Comparison of ENCODE assay signal across 8 cellular contexts in the genomic region with DNA sequence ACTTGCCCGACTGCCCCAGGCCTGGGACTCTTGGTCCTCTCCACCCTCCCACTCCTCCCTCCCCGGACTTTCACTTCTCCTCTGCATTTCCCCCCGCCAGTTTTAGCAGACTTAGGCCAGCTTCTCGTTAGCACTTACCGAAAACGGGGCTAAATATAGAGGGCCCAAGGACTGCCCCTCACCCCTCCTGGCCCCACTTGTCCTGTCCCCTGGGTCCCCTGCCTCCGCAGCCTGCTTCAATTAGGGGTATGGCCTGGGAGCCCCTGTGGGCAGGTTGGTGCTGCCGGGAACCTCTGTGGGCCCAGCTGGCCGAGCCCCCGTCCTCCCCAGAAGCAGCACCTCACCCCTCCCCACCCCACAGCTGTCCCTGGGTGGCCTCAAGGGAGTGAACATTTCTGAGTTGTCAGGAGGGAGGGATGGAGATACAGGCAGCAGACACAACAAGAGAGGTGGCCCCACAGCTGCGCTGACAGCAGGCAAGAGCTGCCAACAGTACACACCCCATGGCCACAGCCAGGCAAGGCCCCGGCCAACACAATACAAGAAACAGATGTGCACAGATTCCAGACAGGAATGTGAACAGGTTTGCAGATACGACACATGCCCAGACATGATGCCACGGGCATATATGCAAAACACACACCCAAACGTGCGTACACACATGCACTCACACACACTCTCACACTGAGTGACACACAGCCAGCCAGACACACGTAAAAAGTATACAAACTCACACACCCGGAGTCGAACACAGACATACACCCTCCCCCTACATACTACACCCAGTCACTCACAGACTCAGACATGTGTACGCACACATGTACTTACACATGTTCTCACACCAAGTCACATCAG. TPM values are rescaled to one million over a fixed set of nuclear protein-coding genes. Genes with fewer than 3 reads are reported as not detected.
DNase-seq lines count a peak whose midpoint lies in the region; ATAC-seq and TF ChIP-seq lines count a peak whose summit lies in the region.

No MANE protein-coding gene starts in this region.

- H3K9me3 ChIP-seq in right lobe of liver (no peaks in the 10 kb centered on the region), suprapubic skin (no peaks in the 10 kb centered on the region)

- TF ChIP-seq EP300 in suprapubic skin (IDR thresholded peaks at IDR 0.05): no peak

- peaks cover 62% of the 10 kb centered on the region for H3K4me1 Mint-ChIP-seq in activated CD4-positive, alpha-beta memory T cell treated with anti-CD3 and anti-CD28 coated beads for 36 hours (ENCODE audit: low read depth)

- ATAC-seq in GM18909 (IDR thresholded peaks at IDR 0.05; ENCODE audit: poor library complexity, unreplicated experiment): peak; percentile 60
- ATAC-seq in HG03097 (IDR thresholded peaks at IDR 0.05; ENCODE audit: low FRiP score, unreplicated experiment): peak; percentile 47
- peak; percentile 17 to 45 (median 32) for ATAC-seq in right lobe of liver

- intact Hi-C loops in activated CD4-positive, alpha-beta memory T cell treated with anti-CD3 and anti-CD28 coated beads for 36 hours (cut with micrococcal nuclease): loop anchor here (5.0 kb wide), 1 partner anchor 293 kb away; no protein-coding TSS in a partner anchor
- intact Hi-C loops in right lobe of liver (cut with DNase I): loop anchor here (5.0 to 10.0 kb wide), 3 partner anchors 53 to 275 kb away; a partner anchor contains a TSS

- H3K36me3 ChIP-seq in right lobe of liver (no peaks in the 10 kb centered on the region), suprapubic skin (no peaks in the 10 kb centered on the region)

- POLR2A ChIA-PET in activated CD4-positive, alpha-beta memory T cell treated with anti-CD3 and anti-CD28 coated beads for 36 hours (lab: Charles Lee): interaction anchor here (0.6 kb wide), 1 partner anchor 72 kb away, joined by 3 read pairs; no protein-coding TSS in a partner anchor

- TF ChIP-seq POLR2A in right lobe of liver (IDR thresholded peaks at IDR 0.05): no peak
- TF ChIP-seq POLR2A in suprapubic skin (IDR thresholded peaks at IDR 0.05): no peak

- CTCF ChIA-PET in activated CD4-positive, alpha-beta memory T cell treated with anti-CD3 and anti-CD28 coated beads for 36 hours (lab: Charles Lee): interaction anchor here (1.3 kb wide), 2 partner anchors 20 to 149 kb away, joined by 3 to 5 read pairs; no protein-coding TSS in a partner anchor

- 35% methylated on average over 15 of the region's 20 CpGs for WGBS in right lobe of liver (ENCODE audit: insufficient coverage, low coverage, low lambda C conversion rate, missing lambda C conversion rate)
- WGBS in suprapubic skin: 32% methylated on average over 17 of the region's 20 CpGs

- H3K4me3 Mint-ChIP-seq in activated CD4-positive, alpha-beta memory T cell treated with anti-CD3 and anti-CD28 coated beads for 36 hours: peak overlapping the region; percentile 51

- H3K4me3 ChIP-seq in right lobe of liver (no peak overlapping the region), suprapubic skin (no peak overlapping the region)

- H3K4me1 ChIP-seq in right lobe of liver: peaks cover 0 to 11% (median 0%) of the 10 kb centered on the region in 4 donors
- peaks cover 37% of the 10 kb centered on the region for H3K4me1 ChIP-seq in suprapubic skin

- DNase-seq in AG08396 (ENCODE audit: low spot score) (peak; percentile 58), right lobe of liver (peak in 1 of 3 donors; percentile 34), suprapubic skin (ENCODE audit: low spot score in 2 of 2) (no peak), COR-L47 (lab: John Stamatoyannopoulos, UW) (no peak), HCEC 1CT (no peak)
- no peak for DNase-seq in activated CD4-positive, alpha-beta memory T cell treated with anti-CD3 and anti-CD28 coated beads for 36 hours

- no peak for TF ChIP-seq CTCF in right lobe of liver (IDR thresholded peaks at IDR 0.05)
- no peak for TF ChIP-seq CTCF in suprapubic skin (IDR thresholded peaks at IDR 0.05)

- H3K27me3 ChIP-seq in right lobe of liver (no peaks in the 10 kb centered on the region), suprapubic skin (peaks cover 15% of the 10 kb centered on the region)

- H3K27ac Mint-ChIP-seq in activated CD4-positive, alpha-beta memory T cell treated with anti-CD3 and anti-CD28 coated beads for 36 hours: peak overlapping the region; percentile 69

- no peaks in the 10 kb centered on the region for H3K27me3 Mint-ChIP-seq in activated CD4-positive, alpha-beta memory T cell treated with anti-CD3 and anti-CD28 coated beads for 36 hours

- no peaks in the 10 kb centered on the region for H3K9me3 Mint-ChIP-seq in activated CD4-positive, alpha-beta memory T cell treated with anti-CD3 and anti-CD28 coated beads for 36 hours

- H3K27ac ChIP-seq in right lobe of liver (no peak overlapping the region), suprapubic skin (no peak overlapping the region)

- H3K36me3 Mint-ChIP-seq in activated CD4-positive, alpha-beta memory T cell treated with anti-CD3 and anti-CD28 coated beads for 36 hours: peaks cover 1% of the 10 kb centered on the region

RNA-seq across cellular contexts. Expression of a gene that starts 2.6 kb away (rescaled TPM):
- 10 to 100 TPM; 55.6 to 57.3 TPM for total RNA-seq in activated CD4-positive, alpha-beta memory T cell treated with anti-CD3 and anti-CD28 coated beads for 36 hours
- total RNA-seq in right lobe of liver: 1 to 10 TPM in 3 of 6 experiments, under 1 TPM in 3; 0.18 to 3.0 (median 1.00) TPM
- 100 to 1,000 TPM in 1 of 4 donors, under 1 TPM in 3; 0.55 to 244 (median 0.71) TPM for total RNA-seq in suprapubic skin

RNA-seq across cellular contexts. Expression of a gene that starts 53.7 kb away (rescaled TPM):
- total RNA-seq in activated CD4-positive, alpha-beta memory T cell treated with anti-CD3 and anti-CD28 coated beads for 36 hours: 10 to 100 TPM; 12.2 to 13.2 TPM
- total RNA-seq in right lobe of liver: 1 to 10 TPM; 4.3 to 5.8 (median 4.7) TPM
- total RNA-seq in suprapubic skin: 10 to 100 TPM; 31.1 to 42.9 (median 33.5) TPM

RNA-seq across cellular contexts. Expression of a gene that starts 59.6 kb away (rescaled TPM):
- total RNA-seq in activated CD4-positive, alpha-beta memory T cell treated with anti-CD3 and anti-CD28 coated beads for 36 hours: under 1 TPM; 0.73 to 0.90 TPM
- total RNA-seq in right lobe of liver (under 1 TPM in 4 of 6 experiments, not detected in 2; 0.15 to 0.42 (median 0.17) TPM), suprapubic skin (1 to 10 TPM in 3 of 4 donors, under 1 TPM in 1; 0.68 to 2.3 (median 1.1) TPM)
